Comparison of ENCODE assay signal across 14 cellular contexts in the genomic region with DNA sequence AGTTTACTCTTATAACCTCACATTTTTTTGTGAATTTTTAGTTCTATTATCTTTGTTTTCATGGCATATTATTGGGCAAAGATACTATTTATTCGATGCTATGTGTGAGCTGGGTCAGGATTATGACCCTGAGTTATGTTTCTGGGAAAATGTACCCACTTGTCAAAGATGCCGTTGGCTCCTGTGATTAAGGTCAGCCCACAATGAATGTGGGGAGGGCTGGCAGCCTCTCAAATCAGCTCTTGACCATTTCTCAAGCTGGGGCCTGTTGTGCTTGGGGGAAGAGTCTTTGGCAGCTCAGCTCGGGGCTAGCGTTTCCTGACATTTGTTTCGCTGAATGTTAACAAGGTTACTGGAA.
DNase-seq lines count a peak whose midpoint lies in the region; ATAC-seq, FAIRE-seq and TF ChIP-seq lines count a peak whose summit lies in the region.
"Had no signal": no experiment of that assay in that cellular context is flagged by ENCODE, and none has a peak within 500 bp of the region (broad histone marks: within the 10 kb centered on the region; RNA-seq: fewer than 3 reads in every experiment).

No MANE protein-coding gene starts in this region.

- H3K27me3 ChIP-seq in right cardiac atrium (ENCODE audit: control insufficient read depth, insufficient read depth) (no peaks in the 10 kb centered on the region), sigmoid colon (no peaks in the 10 kb centered on the region)
- H3K27me3 ChIP-seq: Peyer's patch had no signal

- TF ChIP-seq CTCF in HEK293 (tag by site-specific recombination; IDR thresholded peaks at IDR 0.05), result no peak
- TF ChIP-seq CTCF in brain (conservative IDR thresholded peaks at IDR 0.05), result no peak
- no peak for TF ChIP-seq CTCF in sigmoid colon (IDR thresholded peaks at IDR 0.05)
- no peak for TF ChIP-seq CTCF in HFFc6 (IDR thresholded peaks at IDR 0.05)

- no peaks in the 10 kb centered on the region for H3K9me3 Mint-ChIP-seq in brain
- no peaks in the 10 kb centered on the region for H3K9me3 Mint-ChIP-seq in HFFc6

- H3K9me3 ChIP-seq in HEK293 (ENCODE audit: control insufficient read depth, insufficient read depth, low read depth, low read length), result no peaks in the 10 kb centered on the region
- H3K9me3 ChIP-seq in right cardiac atrium (ENCODE audit: control insufficient read depth, low read length), result no peaks in the 10 kb centered on the region
- no peaks in the 10 kb centered on the region for H3K9me3 ChIP-seq in sigmoid colon
- H3K9me3 ChIP-seq: Peyer's patch had no signal

- H3K4me1 ChIP-seq in HEK293 (ENCODE audit: control insufficient read depth, insufficient read depth, low read length), result peaks cover 22% of the 10 kb centered on the region
- peaks cover 16% of the 10 kb centered on the region for H3K4me1 ChIP-seq in right cardiac atrium (ENCODE audit: control insufficient read depth, insufficient read depth, low read length)
- H3K4me1 ChIP-seq in sigmoid colon, result peaks cover 0 to 78% (median 58%) of the 10 kb centered on the region in 4 donors

- FAIRE-seq in RCC 7860 (lab: Jason Lieb, UNC), result no peak
- FAIRE-seq: K562, TTC549 had no signal

- peak; percentile 64 to 81 (median 72) for DNase-seq in right cardiac atrium
- peak; percentile 70 for DNase-seq in sigmoid colon
- DNase-seq in NCI-H1048 (lab: John Stamatoyannopoulos, UW), result no peak
- DNase-seq in RCC 7860 (ENCODE audit: low spot score), result no peak
- DNase-seq in HFFc6, result no peak
- no peak for DNase-seq in middle frontal gyrus (ENCODE audit: extremely low spot score, low spot score)
- DNase-seq: amniotic stem cell, kidney glomerular epithelial cell, Peyer's patch had no signal

- peak; percentile 59 to 62 for ATAC-seq in right cardiac atrium
- ATAC-seq: K562 had no signal

- H3K36me3 ChIP-seq in HEK293 (ENCODE audit: control insufficient read depth in 2 of 2, insufficient read depth in 1 of 2, low read length in 2 of 2) (peaks cover 0 to 6% of the 10 kb centered on the region in 2 experiments; a peak in 1 of 3 replicates), sigmoid colon (no peaks in the 10 kb centered on the region)

- H3K4me3 Mint-ChIP-seq in brain (peak overlapping the region in 2 of 5 experiments; percentile 15 to 28), HFFc6 (no peak overlapping the region)

- TF ChIP-seq POLR2A in sigmoid colon (IDR thresholded peaks at IDR 0.05), result no peak

- TF ChIP-seq EP300 in sigmoid colon (IDR thresholded peaks at IDR 0.05), result no peak

- H3K27me3 Mint-ChIP-seq in brain (no peaks in the 10 kb centered on the region), HFFc6 (ENCODE audit: insufficient read depth) (peaks cover 2% of the 10 kb centered on the region)

- WGBS in right cardiac atrium, result 30% methylated on average over 5 of the region's 5 CpGs
- WGBS in sigmoid colon, 2 donors, result 70 to 85% methylated on average over 5 of the region's 5 CpGs

- CTCF ChIA-PET in HEK293 (lab: Yijun Ruan, JAX), result no interaction called here

- POLR2A ChIA-PET in HEK293 (lab: Yijun Ruan, JAX), result interaction anchor here (1.7 kb wide), 1 partner anchor 88 kb away, joined by 6 read pairs; no protein-coding TSS in a partner anchor

- H3K27ac Mint-ChIP-seq in brain (peak overlapping the region in 3 of 5 experiments; percentile 40 to 76 (median 60)), HFFc6 (no peak overlapping the region)

- H3K27ac ChIP-seq in HEK293 (ENCODE audit: extremely low read depth, low read depth, low read length), result peak overlapping the region; percentile 76
- H3K27ac ChIP-seq in right cardiac atrium (ENCODE audit: low read length), result peak overlapping the region; percentile 70
- peak overlapping the region; percentile 19 to 64 (median 42) for H3K27ac ChIP-seq in sigmoid colon
- H3K27ac ChIP-seq: C4-2B had no signal

- intact Hi-C loops in right cardiac atrium (cut with DNase I) (no loop called here), sigmoid colon (cut with DNase I) (no loop called here)

- H3K36me3 Mint-ChIP-seq in brain, result no peaks in the 10 kb centered on the region
- H3K36me3 Mint-ChIP-seq in HFFc6 (ENCODE audit: low read depth), result peaks cover 36% of the 10 kb centered on the region

- peaks cover 53% of the 10 kb centered on the region for H3K4me1 Mint-ChIP-seq in brain
- peaks cover 77% of the 10 kb centered on the region for H3K4me1 Mint-ChIP-seq in HFFc6 (ENCODE audit: low read depth)

- H3K4me3 ChIP-seq in HEK293 (ENCODE audit: low read depth, low read length), result no peak overlapping the region
- no peak overlapping the region for H3K4me3 ChIP-seq in right cardiac atrium (ENCODE audit: low read length)
- H3K4me3 ChIP-seq in sigmoid colon, result no peak overlapping the region
- H3K4me3 ChIP-seq: K562, Peyer's patch had no signal

TF ChIP-seq in HEK293, 187 proteins besides CTCF, POLR2A, EP300 and RAD21:
- no peak for TF ChIP-seq ZNF354C (tag by site-specific recombination; IDR thresholded peaks at IDR 0.05; ENCODE audit: borderline replicate concordance, low read depth)
- peak; percentile 78; the same call in 1 of the 2 replicates for TF ChIP-seq ZNF341 (tag by site-specific recombination; IDR thresholded peaks at IDR 0.05; ENCODE audit: low read depth)

Comparison
In these comparisons a context has a peak if more than half of its experiments do, and no peak if none do; other contexts are left out.
1. DNase-seq: peak in right cardiac atrium (3 of 3) and sigmoid colon (single experiment); none in NCI-H1048 (single experiment), RCC 7860 (single experiment), HFFc6 (single experiment) and middle frontal gyrus (single experiment).
2. Peak in every context shown above with its lines, with median percentiles within 50 percentile points of each other: H3K27ac ChIP-seq.